ENCODE assay signal across 1 cellular context in genomic region chr20:63974402-63975200, GRCh38.
TF ChIP-seq lines count a peak whose summit lies in the region.

No MANE protein-coding gene starts in this region.

TF ChIP-seq in HEK293, 187 proteins besides CTCF, POLR2A, EP300 and RAD21 (continued from another document and continues in another):
- TF ChIP-seq ZNF785 (tag by site-specific recombination; IDR thresholded peaks at IDR 0.05) (no peak), ZNF239 (tag by site-specific recombination; IDR thresholded peaks at IDR 0.05) (no peak), ZNF747 (tag by site-specific recombination; IDR thresholded peaks at IDR 0.05) (no peak), SETDB1 (IDR thresholded peaks at IDR 0.05; ENCODE audit: insufficient read length, low read length) (no peak), ZNF398 (tag by site-specific recombination; IDR thresholded peaks at IDR 0.05) (peak; percentile 82), ZNF580 (tag by site-specific recombination; IDR thresholded peaks at IDR 0.05) (no peak), ZIC2 (tag by site-specific recombination; IDR thresholded peaks at IDR 0.05) (peak; percentile 99), HOXC10 (CRISPR knock-in tag; IDR thresholded peaks at IDR 0.05) (no peak), ZNF121 (tag by site-specific recombination; IDR thresholded peaks at IDR 0.05) (no peak), REST (tag by site-specific recombination; IDR thresholded peaks at IDR 0.05) (no peak), ZNF140 (tag by site-specific recombination; IDR thresholded peaks at IDR 0.05) (no peak), ZNF513 (tag by site-specific recombination; IDR thresholded peaks at IDR 0.05) (no peak), ZNF433 (tag by site-specific recombination; IDR thresholded peaks at IDR 0.05; ENCODE audit: low read depth) (no peak), YY1 (tag by site-specific recombination; IDR thresholded peaks at IDR 0.05) (no peak), ZNF394 (tag by site-specific recombination; IDR thresholded peaks at IDR 0.05; ENCODE audit: borderline replicate concordance) (no peak), ZNF776 (tag by site-specific recombination; IDR thresholded peaks at IDR 0.05; ENCODE audit: borderline replicate concordance) (no peak), ZNF449 (tag by site-specific recombination; IDR thresholded peaks at IDR 0.05) (no peak), HOXA7 (CRISPR knock-in tag; IDR thresholded peaks at IDR 0.05; ENCODE audit: borderline replicate concordance) (no peak), EGR2 (tag by site-specific recombination; IDR thresholded peaks at IDR 0.05; ENCODE audit: low read depth) (peak; percentile 62), ZNF175 (tag by site-specific recombination; IDR thresholded peaks at IDR 0.05) (no peak), ZBTB11 (tag by site-specific recombination; conservative IDR thresholded peaks at IDR 0.05; ENCODE audit: low read depth) (no peak), ZBTB17 (tag by site-specific recombination; IDR thresholded peaks at IDR 0.05) (0 out of 2 replicates have a peak, but pooled peaks have one; percentile 27), ZNF138 (tag by site-specific recombination; IDR thresholded peaks at IDR 0.05; ENCODE audit: borderline replicate concordance) (no peak), GLIS1 (tag by site-specific recombination; IDR thresholded peaks at IDR 0.05) (peak; percentile 100), ZNF19 (tag by site-specific recombination; IDR thresholded peaks at IDR 0.05; ENCODE audit: low read depth) (no peak), ZNF529 (tag by site-specific recombination; IDR thresholded peaks at IDR 0.05; ENCODE audit: insufficient replicate concordance) (no peak), ZNF221 (tag by site-specific recombination; IDR thresholded peaks at IDR 0.05; ENCODE audit: borderline replicate concordance) (no peak), ZNF324 (tag by site-specific recombination; IDR thresholded peaks at IDR 0.05) (no peak), ZNF639 (tag by site-specific recombination; IDR thresholded peaks at IDR 0.05) (no peak), ZBTB20 (tag by site-specific recombination; IDR thresholded peaks at IDR 0.05) (peak; percentile 68), INSM2 (tag by site-specific recombination; IDR thresholded peaks at IDR 0.05) (no peak), BCL11A (tag by site-specific recombination; IDR thresholded peaks at IDR 0.05; ENCODE audit: low read depth) (no peak), ZNF404 (tag by site-specific recombination; IDR thresholded peaks at IDR 0.05) (no peak), ZBTB8A (tag by site-specific recombination; IDR thresholded peaks at IDR 0.05) (peak; percentile 83), GLI4 (tag by site-specific recombination; IDR thresholded peaks at IDR 0.05) (no peak), PRDM4 (tag by site-specific recombination; IDR thresholded peaks at IDR 0.05) (no peak), ZNF24 (tag by site-specific recombination; IDR thresholded peaks at IDR 0.05) (peak; percentile 72; the same call in 1 of the 2 replicates), ZNF555 (tag by site-specific recombination; conservative IDR thresholded peaks at IDR 0.05) (no peak), PATZ1 (tag by site-specific recombination; IDR thresholded peaks at IDR 0.05) (peak; percentile 68)
